15 cellular contexts compared by ENCODE assay signal in genomic region chr9:95788011-95788410, GRCh38.
A peak's percentile ranks its signal among the peaks of the same experiment; 100 is the strongest.
DNase-seq lines count a peak whose midpoint lies in the region; ATAC-seq and TF ChIP-seq lines count a peak whose summit lies in the region.
"Had no signal": no experiment of that assay in that cellular context is flagged by ENCODE, and none has a peak within 500 bp of the region (broad histone marks: within the 10 kb centered on the region; RNA-seq: fewer than 3 reads in every experiment).

No MANE protein-coding gene starts in this region.

- ATAC-seq in WTC11 (peak; percentile 68; the same call in 1 of the 2 replicates), HG03025 (IDR thresholded peaks at IDR 0.05; ENCODE audit: low FRiP score, unreplicated experiment) (no peak), HG03045 (IDR thresholded peaks at IDR 0.05; ENCODE audit: unreplicated experiment) (no peak), HG02884 (IDR thresholded peaks at IDR 0.05; ENCODE audit: unreplicated experiment) (no peak), GM18520 (IDR thresholded peaks at IDR 0.05; ENCODE audit: unreplicated experiment) (no peak)
- ATAC-seq: HCT116 had no signal

- no peaks in the 10 kb centered on the region for H3K36me3 Mint-ChIP-seq in WTC11
- H3K36me3 Mint-ChIP-seq in osteocyte (ENCODE audit: unreplicated experiment) = no peaks in the 10 kb centered on the region
- H3K36me3 Mint-ChIP-seq: CD4-positive, alpha-beta memory T cell; IgD-negative memory B cell had no signal

- peaks cover 34% of the 10 kb centered on the region for H3K4me1 Mint-ChIP-seq in WTC11
- peaks cover 11% of the 10 kb centered on the region for H3K4me1 Mint-ChIP-seq in osteocyte (ENCODE audit: unreplicated experiment)
- H3K4me1 Mint-ChIP-seq: CD4-positive, alpha-beta memory T cell; IgD-negative memory B cell had no signal

- H3K27me3 Mint-ChIP-seq in WTC11 (ENCODE audit: low read depth) (no peaks in the 10 kb centered on the region), osteocyte (ENCODE audit: unreplicated experiment) (no peaks in the 10 kb centered on the region)
- H3K27me3 Mint-ChIP-seq: IgD-negative memory B cell had no signal

- POLR2A ChIA-PET in WTC11 (lab: Charles Lee) = no interaction called here

- H3K9me3 Mint-ChIP-seq in WTC11 (no peaks in the 10 kb centered on the region), osteocyte (ENCODE audit: unreplicated experiment) (peaks cover 4% of the 10 kb centered on the region)
- H3K9me3 Mint-ChIP-seq: CD4-positive, alpha-beta memory T cell; IgD-negative memory B cell had no signal

- H3K4me3 Mint-ChIP-seq in WTC11 (no peak overlapping the region), osteocyte (ENCODE audit: unreplicated experiment) (no peak overlapping the region)
- H3K4me3 Mint-ChIP-seq: CD4-positive, alpha-beta memory T cell; IgD-negative memory B cell had no signal

- TF ChIP-seq CTCF in WTC11 (IDR thresholded peaks at IDR 0.05) (no peak), osteocyte (IDR thresholded peaks at IDR 0.05) (no peak)

- H3K27ac Mint-ChIP-seq in WTC11 (no peak overlapping the region), osteocyte (ENCODE audit: unreplicated experiment) (no peak overlapping the region)
- H3K27ac Mint-ChIP-seq: CD4-positive, alpha-beta memory T cell; IgD-negative memory B cell had no signal

- DNase-seq in ELF-1 (ENCODE audit: low read depth, low spot score) (peak; percentile 71), WTC11 (ENCODE audit: low spot score) (no peak), islet precursor cell (peak; percentile 73), osteocyte (ENCODE audit: extremely low spot score, unreplicated experiment) (peak; percentile 48)
- DNase-seq: BE2C; CD4-positive, alpha-beta memory T cell; DMS53; GM23248; KG1 had no signal

- CTCF ChIA-PET in WTC11 (lab: Charles Lee) = interaction anchor here (0.5 to 1.3 kb wide), 2 partner anchors 403 to 452 kb away, joined by 3 read pairs; no protein-coding TSS in a partner anchor

TF ChIP-seq in WTC11, 78 proteins besides CTCF, POLR2A, EP300 and RAD21:
- TF ChIP-seq, protein P1, sequence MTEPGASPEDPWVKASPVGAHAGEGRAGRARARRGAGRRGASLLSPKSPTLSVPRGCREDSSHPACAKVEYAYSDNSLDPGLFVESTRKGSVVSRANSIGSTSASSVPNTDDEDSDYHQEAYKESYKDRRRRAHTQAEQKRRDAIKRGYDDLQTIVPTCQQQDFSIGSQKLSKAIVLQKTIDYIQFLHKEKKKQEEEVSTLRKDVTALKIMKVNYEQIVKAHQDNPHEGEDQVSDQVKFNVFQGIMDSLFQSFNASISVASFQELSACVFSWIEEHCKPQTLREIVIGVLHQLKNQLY (CRISPR knock-in tag; IDR thresholded peaks at IDR 0.05) = no peak
- TF ChIP-seq AFF4 (CRISPR knock-in tag; IDR thresholded peaks at IDR 0.05; ENCODE audit: borderline replicate concordance) (no peak), ZNF232 (CRISPR knock-in tag; IDR thresholded peaks at IDR 0.05) (no peak), ZBTB43 (CRISPR knock-in tag; IDR thresholded peaks at IDR 0.05) (no peak)
